ENCODE assay signal across 24 cellular contexts in genomic region chr6:169342655-169343054, GRCh38.
"Had no signal": no experiment of that assay in that cellular context is flagged by ENCODE, and none has a peak within 500 bp of the region (broad histone marks: within the 10 kb centered on the region; RNA-seq: fewer than 3 reads in every experiment).

No MANE protein-coding gene starts in this region.

- H3K27ac ChIP-seq: coronary artery, left lung, prostate gland, right atrium auricular region, stomach, testis, upper lobe of left lung had no signal

- H3K4me3 Mint-ChIP-seq: activated CD4-positive, alpha-beta memory T cell treated with anti-CD3 and anti-CD28 coated beads, Interleukin-2, amount 10 ng/mL, durations not matched to agents 7 days and 5 days; activated CD8-positive, alpha-beta memory T cell treated with anti-CD3 and anti-CD28 coated beads, Interleukin-2, amount 10 ng/mL, durations not matched to agents 7 days and 5 days; activated naive CD8-positive, alpha-beta T cell treated with anti-CD3 and anti-CD28 coated beads, Interleukin-2, amount 10 ng/mL, durations not matched to agents 7 days and 5 days; brain; central memory CD8-positive, alpha-beta T cell; neural crest cell; T-helper 2 cell treated with Interferon-gamma antibody and Interleukin-4, amounts not matched to agents 5 μg/mL and 100 μg/mL, for 36 hours had no signal

- H3K9me3 Mint-ChIP-seq: activated CD4-positive, alpha-beta memory T cell treated with anti-CD3 and anti-CD28 coated beads, Interleukin-2, amount 10 ng/mL, durations not matched to agents 7 days and 5 days; activated naive CD8-positive, alpha-beta T cell treated with anti-CD3 and anti-CD28 coated beads, Interleukin-2, amount 10 ng/mL, durations not matched to agents 7 days and 5 days; activated T-helper 2 cell treated with anti-CD3 and anti-CD28 coated beads, Interferon-gamma antibody, Interleukin-2, Interleukin-4, amounts not matched to agents 10 μg/mL and 5 μg/mL and 100 μg/mL, durations not matched to agents 14 hours and 24 hours and 36 hours; central memory CD8-positive, alpha-beta T cell; T-helper 2 cell treated with Interferon-gamma antibody and Interleukin-4, amounts not matched to agents 5 μg/mL and 100 μg/mL, for 36 hours had no signal

- H3K27ac Mint-ChIP-seq: activated CD4-positive, alpha-beta memory T cell treated with anti-CD3 and anti-CD28 coated beads, Interleukin-2, amount 10 ng/mL, durations not matched to agents 7 days and 5 days; activated CD8-positive, alpha-beta memory T cell treated with anti-CD3 and anti-CD28 coated beads, Interleukin-2, amount 10 ng/mL, durations not matched to agents 7 days and 5 days; activated naive CD8-positive, alpha-beta T cell treated with anti-CD3 and anti-CD28 coated beads, Interleukin-2, amount 10 ng/mL, durations not matched to agents 7 days and 5 days; activated T-helper 2 cell treated with anti-CD3 and anti-CD28 coated beads, Interferon-gamma antibody, Interleukin-2, Interleukin-4, amounts not matched to agents 10 μg/mL and 5 μg/mL and 100 μg/mL, durations not matched to agents 14 hours and 24 hours and 36 hours; brain; T-helper 2 cell treated with Interferon-gamma antibody and Interleukin-4, amounts not matched to agents 5 μg/mL and 100 μg/mL, for 36 hours had no signal

- H3K27me3 ChIP-seq: left lung, right atrium auricular region, stomach, testis, upper lobe of left lung had no signal

- DNase-seq: activated CD4-positive, alpha-beta memory T cell treated with anti-CD3 and anti-CD28 coated beads, Interleukin-2, amount 10 ng/mL, durations not matched to agents 7 days and 5 days; activated CD4-positive, alpha-beta T cell treated with anti-CD3 and anti-CD28 coated beads for 4 hours; activated CD8-positive, alpha-beta memory T cell treated with anti-CD3 and anti-CD28 coated beads, Interleukin-2, amount 10 ng/mL, durations not matched to agents 7 days and 5 days; activated naive CD4-positive, alpha-beta T cell treated with Interleukin-2 at 50 U/mL for 16 hours; activated naive CD8-positive, alpha-beta T cell treated with anti-CD3 and anti-CD28 coated beads, Interleukin-2, amount 10 ng/mL, durations not matched to agents 7 days and 5 days; activated T-cell treated with anti-CD3 and anti-CD28 coated beads, Interleukin-2, amount 50 U/mL, for 1 hour; amygdala; foreskin melanocyte; hypothalamus; kidney; left lung; stimulated activated CD4-positive, alpha-beta T cell treated with anti-CD3 and anti-CD28 coated beads, Interleukin-15, amount 100 ng/mL, for 24 hours; stimulated activated CD4-positive, alpha-beta T cell treated with anti-CD3 and anti-CD28 coated beads, Interleukin-4, amount 100 ng/mL, for 1 hour; stomach; testis; upper lobe of left lung had no signal

- H3K36me3 Mint-ChIP-seq: activated CD8-positive, alpha-beta memory T cell treated with anti-CD3 and anti-CD28 coated beads, Interleukin-2, amount 10 ng/mL, durations not matched to agents 7 days and 5 days; activated naive CD8-positive, alpha-beta T cell treated with anti-CD3 and anti-CD28 coated beads, Interleukin-2, amount 10 ng/mL, durations not matched to agents 7 days and 5 days; brain had no signal

- H3K4me3 ChIP-seq: coronary artery, left lung, prostate gland, right atrium auricular region, stomach, testis, upper lobe of left lung had no signal

- H3K4me1 ChIP-seq: left lung, prostate gland, right atrium auricular region, testis, upper lobe of left lung had no signal

- H3K36me3 ChIP-seq: left lung, prostate gland, right atrium auricular region, stomach, upper lobe of left lung had no signal

- ATAC-seq: activated CD8-positive, alpha-beta memory T cell treated with anti-CD3 and anti-CD28 coated beads, Interleukin-2, amount 10 ng/mL, durations not matched to agents 7 days and 5 days; left lung had no signal

- H3K9me3 ChIP-seq: left lung, prostate gland, right atrium auricular region, testis had no signal

- H3K4me1 Mint-ChIP-seq: activated CD4-positive, alpha-beta memory T cell treated with anti-CD3 and anti-CD28 coated beads, Interleukin-2, amount 10 ng/mL, durations not matched to agents 7 days and 5 days; activated CD8-positive, alpha-beta memory T cell treated with anti-CD3 and anti-CD28 coated beads, Interleukin-2, amount 10 ng/mL, durations not matched to agents 7 days and 5 days; activated naive CD8-positive, alpha-beta T cell treated with anti-CD3 and anti-CD28 coated beads, Interleukin-2, amount 10 ng/mL, durations not matched to agents 7 days and 5 days; brain; central memory CD8-positive, alpha-beta T cell; neural crest cell had no signal

- H3K27me3 Mint-ChIP-seq: activated CD4-positive, alpha-beta memory T cell treated with anti-CD3 and anti-CD28 coated beads, Interleukin-2, amount 10 ng/mL, durations not matched to agents 7 days and 5 days; activated naive CD8-positive, alpha-beta T cell treated with anti-CD3 and anti-CD28 coated beads, Interleukin-2, amount 10 ng/mL, durations not matched to agents 7 days and 5 days had no signal
